In genomic region chr10:102422586-102423129, GRCh38 we compare ENCODE assay signal across 1 cellular context.
TF ChIP-seq lines count a peak whose summit lies in the region.

No MANE protein-coding gene starts in this region.

TF ChIP-seq in HepG2, 621 proteins besides CTCF, POLR2A, EP300 and RAD21 (continued from another document and continues in another):
- peak; percentile 94 for TF ChIP-seq ZNF318 (CRISPR knock-in tag; IDR thresholded peaks at IDR 0.05)
- TF ChIP-seq ZBTB20 (CRISPR knock-in tag; IDR thresholded peaks at IDR 0.05; ENCODE audit: borderline replicate concordance, low read depth): peak; percentile 94
- TF ChIP-seq, protein P1, sequence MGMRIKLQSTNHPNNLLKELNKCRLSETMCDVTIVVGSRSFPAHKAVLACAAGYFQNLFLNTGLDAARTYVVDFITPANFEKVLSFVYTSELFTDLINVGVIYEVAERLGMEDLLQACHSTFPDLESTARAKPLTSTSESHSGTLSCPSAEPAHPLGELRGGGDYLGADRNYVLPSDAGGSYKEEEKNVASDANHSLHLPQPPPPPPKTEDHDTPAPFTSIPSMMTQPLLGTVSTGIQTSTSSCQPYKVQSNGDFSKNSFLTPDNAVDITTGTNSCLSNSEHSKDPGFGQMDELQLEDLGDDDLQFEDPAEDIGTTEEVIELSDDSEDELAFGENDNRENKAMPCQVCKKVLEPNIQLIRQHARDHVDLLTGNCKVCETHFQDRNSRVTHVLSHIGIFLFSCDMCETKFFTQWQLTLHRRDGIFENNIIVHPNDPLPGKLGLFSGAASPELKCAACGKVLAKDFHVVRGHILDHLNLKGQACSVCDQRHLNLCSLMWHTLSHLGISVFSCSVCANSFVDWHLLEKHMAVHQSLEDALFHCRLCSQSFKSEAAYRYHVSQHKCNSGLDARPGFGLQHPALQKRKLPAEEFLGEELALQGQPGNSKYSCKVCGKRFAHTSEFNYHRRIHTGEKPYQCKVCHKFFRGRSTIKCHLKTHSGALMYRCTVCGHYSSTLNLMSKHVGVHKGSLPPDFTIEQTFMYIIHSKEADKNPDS (CRISPR knock-in tag; IDR thresholded peaks at IDR 0.05): no peak
- peak; percentile 84 for TF ChIP-seq ZNF205 (CRISPR knock-in tag; IDR thresholded peaks at IDR 0.05)
- peak; percentile 90 for TF ChIP-seq MIER2 (CRISPR knock-in tag; IDR thresholded peaks at IDR 0.05)
- no peak for TF ChIP-seq ZNF224 (CRISPR knock-in tag; IDR thresholded peaks at IDR 0.05)
- TF ChIP-seq, protein P2, sequence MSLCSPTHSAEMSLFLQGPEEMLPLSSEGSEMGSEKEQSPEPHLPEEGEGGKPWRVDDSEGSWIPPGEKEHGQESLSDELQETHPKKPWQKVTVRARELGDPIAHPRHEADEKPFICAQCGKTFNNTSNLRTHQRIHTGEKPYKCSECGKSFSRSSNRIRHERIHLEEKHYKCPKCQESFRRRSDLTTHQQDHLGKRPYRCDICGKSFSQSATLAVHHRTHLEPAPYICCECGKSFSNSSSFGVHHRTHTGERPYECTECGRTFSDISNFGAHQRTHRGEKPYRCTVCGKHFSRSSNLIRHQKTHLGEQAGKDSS (CRISPR knock-in tag; IDR thresholded peaks at IDR 0.05; ENCODE audit: borderline replicate concordance, low read depth): peak; percentile 96
- TF ChIP-seq MYC (CRISPR knock-in tag; IDR thresholded peaks at IDR 0.05; ENCODE audit: borderline replicate concordance): peak; percentile 97
- 0 out of 2 replicates have a peak, but pooled peaks have one; percentile 73 for TF ChIP-seq KLF11 (CRISPR knock-in tag; IDR thresholded peaks at IDR 0.05)
- TF ChIP-seq CREB3 (CRISPR knock-in tag; IDR thresholded peaks at IDR 0.05): no peak
- TF ChIP-seq, protein P3, sequence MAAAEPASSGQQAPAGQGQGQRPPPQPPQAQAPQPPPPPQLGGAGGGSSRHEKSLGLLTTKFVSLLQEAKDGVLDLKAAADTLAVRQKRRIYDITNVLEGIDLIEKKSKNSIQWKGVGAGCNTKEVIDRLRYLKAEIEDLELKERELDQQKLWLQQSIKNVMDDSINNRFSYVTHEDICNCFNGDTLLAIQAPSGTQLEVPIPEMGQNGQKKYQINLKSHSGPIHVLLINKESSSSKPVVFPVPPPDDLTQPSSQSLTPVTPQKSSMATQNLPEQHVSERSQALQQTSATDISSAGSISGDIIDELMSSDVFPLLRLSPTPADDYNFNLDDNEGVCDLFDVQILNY (CRISPR knock-in tag; conservative IDR thresholded peaks at IDR 0.05): no peak
- no peak; the same call in 1 of the 2 replicates for TF ChIP-seq RERE (CRISPR knock-in tag; IDR thresholded peaks at IDR 0.05; ENCODE audit: low read depth)
- TF ChIP-seq PHF8 (CRISPR knock-in tag; IDR thresholded peaks at IDR 0.05): peak; percentile 62
- TF ChIP-seq HDAC1 (CRISPR knock-in tag; IDR thresholded peaks at IDR 0.05): peak; percentile 94
- TF ChIP-seq MAFG (CRISPR knock-in tag; IDR thresholded peaks at IDR 0.05): no peak
- TF ChIP-seq HMGXB3 (CRISPR knock-in tag; IDR thresholded peaks at IDR 0.05; ENCODE audit: borderline replicate concordance): no peak
- no peak for TF ChIP-seq ZNF30 (CRISPR knock-in tag; IDR thresholded peaks at IDR 0.05)
- TF ChIP-seq ZNF234 (CRISPR knock-in tag; conservative IDR thresholded peaks at IDR 0.05): 0 out of 2 replicates have a peak, but pooled peaks have one; percentile 34
- TF ChIP-seq ZNF543 (CRISPR knock-in tag; IDR thresholded peaks at IDR 0.05): peak; percentile 84; the same call in 1 of the 2 replicates
- TF ChIP-seq ZNF263 (CRISPR knock-in tag; IDR thresholded peaks at IDR 0.05): peak; percentile 81
